Comparison of ENCODE assay signal across 8 cellular contexts in genomic region chr1:157139125-157139524, GRCh38. TPM values are rescaled to one million over a fixed set of nuclear protein-coding genes. Genes with fewer than 3 reads are reported as not detected.
A peak's percentile ranks its signal among the peaks of the same experiment; 100 is the strongest.
DNase-seq lines count a peak whose midpoint lies in the region; ATAC-seq, FAIRE-seq and TF ChIP-seq lines count a peak whose summit lies in the region.

No MANE protein-coding gene starts in this region.

- H3K4me1 ChIP-seq in kidney (ENCODE audit: control insufficient read depth in 1 of 2, insufficient read depth in 1 of 2, low read depth in 1 of 2, low read length in 2 of 2): peaks cover 10 to 18% of the 10 kb centered on the region in 2 donors
- H3K4me1 ChIP-seq in suprapubic skin: peaks cover 72% of the 10 kb centered on the region

- H3K9ac ChIP-seq in kidney (ENCODE audit: low read length in 2 of 2): peak overlapping the region; percentile 73 to 84

- no peak for TF ChIP-seq POLR2A in suprapubic skin (IDR thresholded peaks at IDR 0.05)

- WGBS in suprapubic skin: 20% methylated on average over 7 of the region's 7 CpGs

- no peak for FAIRE-seq in kidney (lab: Jason Lieb, UNC)

- no peak for DNase-seq in activated CD4-positive, alpha-beta T cell treated with anti-CD3 and anti-CD28 coated beads for 36 hours
- no peak for DNase-seq in activated CD4-positive, alpha-beta T cell treated with anti-CD3 and anti-CD28 coated beads for 4 hours
- no peak for DNase-seq in activated naive CD8-positive, alpha-beta T cell treated with anti-CD3 and anti-CD28 coated beads, Interleukin-2, amount 50 U/mL, for 24 hours
- DNase-seq in kidney (no peak), suprapubic skin (ENCODE audit: low spot score in 2 of 2) (no peak), NCI-H69 (lab: John Stamatoyannopoulos, UW) (no peak)

- H3K4me3 ChIP-seq in kidney (ENCODE audit: low read length in 2 of 2) (peak overlapping the region; percentile 87 to 88), suprapubic skin (peak overlapping the region; percentile 93)

- POLR2A ChIA-PET in activated CD4-positive, alpha-beta T cell treated with anti-CD3 and anti-CD28 coated beads for 36 hours (lab: Charles Lee): no interaction called here

- peak overlapping the region; percentile 96 to 98 for H3K27ac ChIP-seq in kidney (ENCODE audit: low read depth in 2 of 2, low read length in 2 of 2)
- peak overlapping the region; percentile 95 for H3K27ac ChIP-seq in suprapubic skin

- CTCF ChIA-PET in activated CD4-positive, alpha-beta T cell treated with anti-CD3 and anti-CD28 coated beads for 36 hours (lab: Charles Lee): interaction anchor here (0.6 to 11.2 kb wide), 3 partner anchors 17 to 411 kb away, joined by 4 to 98 read pairs (median 14); partner anchors contain the start of gene METTL25B

- peaks cover 33% of the 10 kb centered on the region for H3K36me3 Mint-ChIP-seq in activated CD4-positive, alpha-beta T cell treated with anti-CD3 and anti-CD28 coated beads for 36 hours (ENCODE audit: low read depth)
- peaks cover 36% of the 10 kb centered on the region for H3K36me3 Mint-ChIP-seq in activated naive CD8-positive, alpha-beta T cell treated with anti-CD3 and anti-CD28 coated beads, Interleukin-2, amount 50 U/mL, for 24 hours (ENCODE audit: low read depth)

- peaks cover 69% of the 10 kb centered on the region for H3K4me1 Mint-ChIP-seq in activated CD4-positive, alpha-beta T cell treated with anti-CD3 and anti-CD28 coated beads for 36 hours
- H3K4me1 Mint-ChIP-seq in activated naive CD8-positive, alpha-beta T cell treated with anti-CD3 and anti-CD28 coated beads, Interleukin-2, amount 50 U/mL, for 24 hours: peaks cover 77% of the 10 kb centered on the region

- no peaks in the 10 kb centered on the region for H3K27me3 ChIP-seq in suprapubic skin

- TF ChIP-seq EP300 in suprapubic skin (IDR thresholded peaks at IDR 0.05): no peak

- H3K4me3 Mint-ChIP-seq in activated CD4-positive, alpha-beta T cell treated with anti-CD3 and anti-CD28 coated beads for 36 hours: peak overlapping the region; percentile 97
- H3K4me3 Mint-ChIP-seq in activated naive CD8-positive, alpha-beta T cell treated with anti-CD3 and anti-CD28 coated beads, Interleukin-2, amount 50 U/mL, for 24 hours: peak overlapping the region; percentile 97

- H3K9me3 ChIP-seq in kidney (ENCODE audit: control insufficient read depth in 1 of 2, low read length in 2 of 2) (no peaks in the 10 kb centered on the region), suprapubic skin (no peaks in the 10 kb centered on the region)

- TF ChIP-seq CTCF in kidney (IDR thresholded peaks at IDR 0.05; ENCODE audit: borderline replicate concordance, extremely low read depth, insufficient read depth): no peak
- TF ChIP-seq CTCF in suprapubic skin (IDR thresholded peaks at IDR 0.05): no peak

- intact Hi-C loops in activated CD4-positive, alpha-beta T cell treated with anti-CD3 and anti-CD28 coated beads for 36 hours (cut with DNase I, micrococcal nuclease): loop anchor here (5.0 to 10.0 kb wide), 5 partner anchors 374 to 1873 kb away; partner anchors contain the start of genes GPATCH4 (in 1 of the 2), MEF2D (in 1 of the 2), MRPL24 (in 1 of the 2) and PRCC (in 1 of the 2)
- intact Hi-C loops in kidney (cut with DNase I): no loop called here

- H3K9me3 Mint-ChIP-seq in activated CD4-positive, alpha-beta T cell treated with anti-CD3 and anti-CD28 coated beads for 36 hours (ENCODE audit: low read depth): no peaks in the 10 kb centered on the region
- no peaks in the 10 kb centered on the region for H3K9me3 Mint-ChIP-seq in activated naive CD8-positive, alpha-beta T cell treated with anti-CD3 and anti-CD28 coated beads, Interleukin-2, amount 50 U/mL, for 24 hours

- no peak for ATAC-seq in activated CD4-positive, alpha-beta T cell treated with anti-CD3 and anti-CD28 coated beads for 36 hours
- ATAC-seq in activated naive CD8-positive, alpha-beta T cell treated with anti-CD3 and anti-CD28 coated beads, Interleukin-2, amount 50 U/mL, for 24 hours: no peak
- no peak for ATAC-seq in HG03439 (IDR thresholded peaks at IDR 0.05; ENCODE audit: unreplicated experiment)
- ATAC-seq in HG03571 (IDR thresholded peaks at IDR 0.05; ENCODE audit: unreplicated experiment): no peak

- peak overlapping the region; percentile 95 for H3K27ac Mint-ChIP-seq in activated CD4-positive, alpha-beta T cell treated with anti-CD3 and anti-CD28 coated beads for 36 hours
- peak overlapping the region; percentile 95 for H3K27ac Mint-ChIP-seq in activated naive CD8-positive, alpha-beta T cell treated with anti-CD3 and anti-CD28 coated beads, Interleukin-2, amount 50 U/mL, for 24 hours

- H3K36me3 ChIP-seq in kidney (ENCODE audit: control insufficient read depth in 1 of 2, insufficient read depth in 2 of 2, low read length in 2 of 2) (peaks cover 17 to 19% of the 10 kb centered on the region in 2 donors), suprapubic skin (peaks cover 17% of the 10 kb centered on the region)

- no peaks in the 10 kb centered on the region for H3K27me3 Mint-ChIP-seq in activated CD4-positive, alpha-beta T cell treated with anti-CD3 and anti-CD28 coated beads for 36 hours
- H3K27me3 Mint-ChIP-seq in activated naive CD8-positive, alpha-beta T cell treated with anti-CD3 and anti-CD28 coated beads, Interleukin-2, amount 50 U/mL, for 24 hours: no peaks in the 10 kb centered on the region

RNA-seq across cellular contexts. Expression of gene ETV3, which starts 0.9 kb away (rescaled TPM):
- 10 to 100 TPM; 32.0 to 36.7 TPM for total RNA-seq in activated CD4-positive, alpha-beta T cell treated with anti-CD3 and anti-CD28 coated beads for 36 hours
- total RNA-seq in kidney: 24.8 TPM
- 3.5 TPM for polyA plus RNA-seq in kidney (ENCODE audit: insufficient read depth, low read depth, low replicate concordance)
- total RNA-seq in suprapubic skin: 10 to 100 TPM; 88.9 to 93.6 (median 90.9) TPM

RNA-seq across cellular contexts. Expression of gene ETV3L, which starts 39.5 kb away (rescaled TPM):
- not detected for total RNA-seq in activated CD4-positive, alpha-beta T cell treated with anti-CD3 and anti-CD28 coated beads for 36 hours
- total RNA-seq in kidney: not detected
- not detected for polyA plus RNA-seq in kidney (ENCODE audit: insufficient read depth, low read depth, low replicate concordance)
- total RNA-seq in suprapubic skin: not detected
